Comparison of ENCODE assay signal across 11 cellular contexts in genomic region chr2:237689569-237690131, GRCh38.
DNase-seq lines count a peak whose midpoint lies in the region; ATAC-seq, FAIRE-seq and TF ChIP-seq lines count a peak whose summit lies in the region.
"Had no signal": no experiment of that assay in that cellular context is flagged by ENCODE, and none has a peak within 500 bp of the region (broad histone marks: within the 10 kb centered on the region; RNA-seq: fewer than 3 reads in every experiment).

No MANE protein-coding gene starts in this region.

- CTCF ChIA-PET in HepG2 (lab: Yijun Ruan, JAX; ENCODE audit: low intra/inter-chr PET ratio, low total read pairs) (no interaction called here), MCF 10A (lab: Yijun Ruan, JAX) (interaction anchor here (0.6 to 5.9 kb wide), 8 partner anchors 14 to 369 kb away, joined by 3 to 45 read pairs (median 4); no protein-coding TSS in a partner anchor)

- WGBS in HepG2 (ENCODE audit: low lambda C conversion rate) = 79% methylated on average over 3 of the region's 5 CpGs
- WGBS in right lobe of liver (ENCODE audit: insufficient coverage, low coverage, low lambda C conversion rate, missing lambda C conversion rate) = no CpG with 5 or more reads among the region's 5 CpGs

- intact Hi-C loops in HepG2 (cut with micrococcal nuclease; ENCODE audit: unreplicated experiment) = loop anchor here (5.0 kb wide), 1 partner anchor 177 kb away; no protein-coding TSS in a partner anchor
- intact Hi-C loops in right lobe of liver (cut with DNase I) = loop anchor here (10.0 kb wide), 1 partner anchor 55 kb away; no protein-coding TSS in a partner anchor
- intact Hi-C loops in MCF 10A (cut with micrococcal nuclease) = no loop called here
- intact Hi-C loops in vagina (cut with DNase I) = loop anchor here (5.0 kb wide), 1 partner anchor 48 kb away; no protein-coding TSS in a partner anchor

- peaks cover 20% of the 10 kb centered on the region for H3K79me2 ChIP-seq in HepG2 (ENCODE audit: insufficient read depth, low read length)

- H3K4me2 ChIP-seq in HepG2 (ENCODE audit: low read depth, low read length) = no peak overlapping the region

- H3K4me3 Mint-ChIP-seq in MCF 10A (ENCODE audit: unreplicated experiment) = peak overlapping the region; percentile 53

- H3K36me3 Mint-ChIP-seq in MCF 10A (ENCODE audit: insufficient read depth, unreplicated experiment) = no peaks in the 10 kb centered on the region

- no peaks in the 10 kb centered on the region for H3K36me3 ChIP-seq in HepG2 (replicated peaks in 1 of 2; ENCODE audit: control insufficient read depth in 1 of 2, insufficient read depth in 2 of 2, low read length in 2 of 2)
- no peaks in the 10 kb centered on the region for H3K36me3 ChIP-seq in right lobe of liver
- no peaks in the 10 kb centered on the region for H3K36me3 ChIP-seq in vagina

- in situ Hi-C loops in HepG2 (cut with HindIII; ENCODE audit: extremely low pct_ligation_motif_present, low pct_unique_long_range_greater_than_20kb) = no loop called here

- TF ChIP-seq CTCF in HepG2 (CRISPR knock-in tag; IDR thresholded peaks at IDR 0.05) (no peak), right lobe of liver (IDR thresholded peaks at IDR 0.05) (no peak), MCF 10A (IDR thresholded peaks at IDR 0.05; ENCODE audit: unreplicated experiment) (no peak), vagina (IDR thresholded peaks at IDR 0.05) (no peak)

- no peak for TF ChIP-seq RAD21 in HepG2 (CRISPR knock-in tag; IDR thresholded peaks at IDR 0.05)

- TF ChIP-seq EP300 in HepG2 (IDR thresholded peaks at IDR 0.05; ENCODE audit: low read depth in 2 of 2, low read length in 2 of 2) = no peak
- TF ChIP-seq EP300 in HepG2 (CRISPR knock-in tag; IDR thresholded peaks at IDR 0.05; ENCODE audit: borderline replicate concordance) = no peak

- TF ChIP-seq POLR2A in HepG2 (IDR thresholded peaks at IDR 0.05; ENCODE audit: insufficient read depth in 1 of 2, low read depth in 2 of 2, low read length in 2 of 2) = no peak
- TF ChIP-seq POLR2A in right lobe of liver (IDR thresholded peaks at IDR 0.05) = no peak
- no peak for TF ChIP-seq POLR2A in vagina (IDR thresholded peaks at IDR 0.05)
- no peak for TF ChIP-seq POLR2A in H54 (IDR thresholded peaks at IDR 0.05; ENCODE audit: low read depth, low read length)

- H2AFZ ChIP-seq in HepG2 (ENCODE audit: low read length) = no peak overlapping the region

- no peak overlapping the region for H3K9ac ChIP-seq in HepG2 (ENCODE audit: insufficient read depth, low read depth, low read length)

- ATAC-seq in HepG2 (no peak), right lobe of liver (no peak)

- H3K4me1 Mint-ChIP-seq in MCF 10A (ENCODE audit: insufficient read depth, unreplicated experiment) = peaks cover 44% of the 10 kb centered on the region

- DNase-seq in HepG2 (ENCODE audit: low spot score) (no peak), right lobe of liver (no peak), MCF 10A (ENCODE audit: unreplicated experiment) (peak; percentile 69), mesenteric fat pad (ENCODE audit: low spot score) (peak; percentile 83), vagina (ENCODE audit: extremely low spot score in 2 of 2) (no peak), GM19240 (ENCODE audit: insufficient read length, low spot score) (no peak), NK-92 (lab: John Stamatoyannopoulos, UW; ENCODE audit: unreplicated experiment) (no peak), H54 (ENCODE audit: insufficient read length, low spot score) (no peak)
- DNase-seq: NCI-H2081 treated with DMSO at 0.1 percent for 48 hours had no signal

- no peaks in the 10 kb centered on the region for H3K9me3 ChIP-seq in HepG2 (ENCODE audit: low read length)
- H3K9me3 ChIP-seq in right lobe of liver = no peaks in the 10 kb centered on the region
- H3K9me3 ChIP-seq in vagina = no peaks in the 10 kb centered on the region

- peaks cover 69% of the 10 kb centered on the region for H3K4me1 ChIP-seq in HepG2 (ENCODE audit: insufficient read depth, low read length)
- H3K4me1 ChIP-seq in right lobe of liver = peaks cover 0 to 24% (median 2%) of the 10 kb centered on the region in 4 donors
- H3K4me1 ChIP-seq in vagina = peaks cover 57% of the 10 kb centered on the region

- BruUV-seq in HepG2 (replicated peaks; lab: Mats Ljungman, UMichigan) = no TSS peak
- no TSS peak for BruUV-seq in MCF 10A (replicated peaks; lab: Mats Ljungman, UMichigan)

- POLR2A ChIA-PET in HepG2 (lab: Yijun Ruan, JAX) = interaction anchor here (0.9 kb wide), 1 partner anchor 15 kb away, joined by 4 read pairs; no protein-coding TSS in a partner anchor
- POLR2A ChIA-PET in MCF 10A (lab: Yijun Ruan, JAX) = interaction anchor here (0.7 to 10.0 kb wide), 6 partner anchors 14 to 602 kb away, joined by 3 to 150 read pairs (median 6); no protein-coding TSS in a partner anchor

- no peak overlapping the region for H3K4me3 ChIP-seq in HepG2 (replicated peaks in 1 of 3; ENCODE audit: insufficient read depth in 1 of 3, low read depth in 2 of 3, low read length in 3 of 3)
- H3K4me3 ChIP-seq in right lobe of liver = no peak overlapping the region
- no peak overlapping the region for H3K4me3 ChIP-seq in vagina

- H3K27ac Mint-ChIP-seq in MCF 10A (ENCODE audit: low read depth, unreplicated experiment) = peak overlapping the region; percentile 100

- FAIRE-seq in HepG2 (lab: Jason Lieb, UNC) = no peak
- no peak for FAIRE-seq in H54 (lab: Jason Lieb, UNC)
- FAIRE-seq: G401.6, H1 had no signal

- no peaks in the 10 kb centered on the region for H3K27me3 Mint-ChIP-seq in MCF 10A (ENCODE audit: insufficient read depth, unreplicated experiment)

- H3K9me3 Mint-ChIP-seq in MCF 10A (ENCODE audit: unreplicated experiment) = no peaks in the 10 kb centered on the region

- no peaks in the 10 kb centered on the region; a peak in 1 of 5 replicates for H3K27me3 ChIP-seq in HepG2 (ENCODE audit: control insufficient read depth in 1 of 2, insufficient read depth in 2 of 2, low read length in 2 of 2)
- H3K27me3 ChIP-seq in right lobe of liver = no peaks in the 10 kb centered on the region
- no peaks in the 10 kb centered on the region for H3K27me3 ChIP-seq in vagina

- peaks cover 14% of the 10 kb centered on the region; the same call in 1 of the 2 replicates for H4K20me1 ChIP-seq in HepG2 (ENCODE audit: insufficient read depth, low read length)

- peak overlapping the region; percentile 2 for H3K27ac ChIP-seq in HepG2 (ENCODE audit: extremely low read length, insufficient read depth, low read length)
- peak overlapping the region in 1 of 3 donors; percentile 11 for H3K27ac ChIP-seq in right lobe of liver
- peak overlapping the region; percentile 99 for H3K27ac ChIP-seq in vagina

TF ChIP-seq in HepG2, 621 proteins besides CTCF, POLR2A, EP300 and RAD21 (continues in another document):
- TF ChIP-seq MBD4 (IDR thresholded peaks at IDR 0.05; ENCODE audit: borderline replicate concordance, low read length) (no peak), ZNF329 (CRISPR knock-in tag; IDR thresholded peaks at IDR 0.05; ENCODE audit: low read depth) (no peak), ZSCAN25 (CRISPR knock-in tag; IDR thresholded peaks at IDR 0.05) (no peak), ZNF557 (CRISPR knock-in tag; IDR thresholded peaks at IDR 0.05) (no peak), TBP (CRISPR knock-in tag; IDR thresholded peaks at IDR 0.05) (no peak), PLRG1 (conservative IDR thresholded peaks at IDR 0.05) (no peak), REXO4 (CRISPR knock-in tag; IDR thresholded peaks at IDR 0.05; ENCODE audit: borderline replicate concordance) (no peak), ESRRA (CRISPR knock-in tag; IDR thresholded peaks at IDR 0.05; ENCODE audit: low read depth) (no peak), HNRNPL (IDR thresholded peaks at IDR 0.05; ENCODE audit: low read depth, low read length) (no peak)
- TF ChIP-seq, protein P1, sequence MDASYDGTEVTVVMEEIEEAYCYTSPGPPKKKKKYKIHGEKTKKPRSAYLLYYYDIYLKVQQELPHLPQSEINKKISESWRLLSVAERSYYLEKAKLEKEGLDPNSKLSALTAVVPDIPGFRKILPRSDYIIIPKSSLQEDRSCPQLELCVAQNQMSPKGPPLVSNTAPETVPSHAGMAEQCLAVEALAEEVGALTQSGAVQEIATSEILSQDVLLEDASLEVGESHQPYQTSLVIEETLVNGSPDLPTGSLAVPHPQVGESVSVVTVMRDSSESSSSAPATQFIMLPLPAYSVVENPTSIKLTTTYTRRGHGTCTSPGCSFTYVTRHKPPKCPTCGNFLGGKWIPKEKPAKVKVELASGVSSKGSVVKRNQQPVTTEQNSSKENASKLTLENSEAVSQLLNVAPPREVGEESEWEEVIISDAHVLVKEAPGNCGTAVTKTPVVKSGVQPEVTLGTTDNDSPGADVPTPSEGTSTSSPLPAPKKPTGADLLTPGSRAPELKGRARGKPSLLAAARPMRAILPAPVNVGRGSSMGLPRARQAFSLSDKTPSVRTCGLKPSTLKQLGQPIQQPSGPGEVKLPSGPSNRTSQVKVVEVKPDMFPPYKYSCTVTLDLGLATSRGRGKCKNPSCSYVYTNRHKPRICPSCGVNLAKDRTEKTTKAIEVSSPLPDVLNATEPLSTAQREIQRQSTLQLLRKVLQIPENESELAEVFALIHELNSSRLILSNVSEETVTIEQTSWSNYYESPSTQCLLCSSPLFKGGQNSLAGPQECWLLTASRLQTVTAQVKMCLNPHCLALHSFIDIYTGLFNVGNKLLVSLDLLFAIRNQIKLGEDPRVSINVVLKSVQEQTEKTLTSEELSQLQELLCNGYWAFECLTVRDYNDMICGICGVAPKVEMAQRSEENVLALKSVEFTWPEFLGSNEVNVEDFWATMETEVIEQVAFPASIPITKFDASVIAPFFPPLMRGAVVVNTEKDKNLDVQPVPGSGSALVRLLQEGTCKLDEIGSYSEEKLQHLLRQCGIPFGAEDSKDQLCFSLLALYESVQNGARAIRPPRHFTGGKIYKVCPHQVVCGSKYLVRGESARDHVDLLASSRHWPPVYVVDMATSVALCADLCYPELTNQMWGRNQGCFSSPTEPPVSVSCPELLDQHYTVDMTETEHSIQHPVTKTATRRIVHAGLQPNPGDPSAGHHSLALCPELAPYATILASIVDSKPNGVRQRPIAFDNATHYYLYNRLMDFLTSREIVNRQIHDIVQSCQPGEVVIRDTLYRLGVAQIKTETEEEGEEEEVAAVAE (CRISPR knock-in tag; IDR thresholded peaks at IDR 0.05; ENCODE audit: borderline replicate concordance) = no peak
- TF ChIP-seq, protein P2, sequence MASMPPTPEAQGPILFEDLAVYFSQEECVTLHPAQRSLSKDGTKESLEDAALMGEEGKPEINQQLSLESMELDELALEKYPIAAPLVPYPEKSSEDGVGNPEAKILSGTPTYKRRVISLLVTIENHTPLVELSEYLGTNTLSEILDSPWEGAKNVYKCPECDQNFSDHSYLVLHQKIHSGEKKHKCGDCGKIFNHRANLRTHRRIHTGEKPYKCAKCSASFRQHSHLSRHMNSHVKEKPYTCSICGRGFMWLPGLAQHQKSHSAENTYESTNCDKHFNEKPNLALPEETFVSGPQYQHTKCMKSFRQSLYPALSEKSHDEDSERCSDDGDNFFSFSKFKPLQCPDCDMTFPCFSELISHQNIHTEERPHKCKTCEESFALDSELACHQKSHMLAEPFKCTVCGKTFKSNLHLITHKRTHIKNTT (CRISPR knock-in tag; IDR thresholded peaks at IDR 0.05) = no peak

Comparison
In these comparisons a context has a peak if more than half of its experiments do, and no peak if none do; other contexts are left out.
1. DNase-seq: peak in MCF 10A (single experiment) and mesenteric fat pad (single experiment); none in HepG2 (single experiment), right lobe of liver (0 of 3), vagina (0 of 2), GM19240 (single experiment), NK-92 (single experiment) and H54 (single experiment).